ENCODE assay signal across 8 cellular contexts in the genomic region with DNA sequence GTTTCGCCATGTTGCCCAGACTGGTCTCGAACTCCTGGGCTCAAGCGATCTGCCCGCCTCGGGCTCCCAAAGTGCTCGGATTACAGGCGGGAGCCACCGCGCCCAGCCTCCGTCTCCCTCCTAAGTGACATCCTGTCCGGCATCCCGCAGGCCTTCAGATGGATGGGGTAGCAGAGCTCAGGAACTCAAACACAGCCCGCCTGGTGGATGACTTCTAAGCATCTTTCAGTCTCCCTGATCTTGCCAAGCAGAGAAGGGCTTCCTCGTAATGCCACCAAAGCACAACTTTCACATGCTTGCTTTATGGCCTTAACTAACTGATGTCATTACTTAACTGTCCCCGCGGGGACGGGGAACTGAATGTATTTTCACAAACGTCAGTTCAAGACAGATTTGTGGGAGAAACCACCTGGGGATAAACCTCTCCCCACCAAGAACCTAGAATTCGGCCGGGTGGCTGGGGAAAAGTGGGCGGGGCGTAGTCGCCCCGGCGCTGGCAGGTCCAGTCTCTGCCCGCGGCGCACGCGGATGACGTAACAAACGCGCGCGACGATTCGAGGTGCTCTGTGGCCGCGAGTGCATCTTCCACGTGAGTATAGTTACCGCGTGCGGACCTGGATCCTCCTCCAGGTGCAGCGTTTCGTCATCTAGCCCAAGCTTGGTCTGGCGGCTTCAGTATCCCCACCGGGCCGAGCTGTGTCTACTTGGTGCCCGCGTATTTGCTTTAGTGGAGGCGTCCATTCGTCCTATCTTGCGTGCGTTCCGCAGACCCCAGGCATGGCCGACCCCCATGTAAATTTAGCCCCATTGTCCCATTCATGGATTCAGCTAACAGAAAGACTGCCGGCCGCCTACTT. TPM values are rescaled to one million over a fixed set of nuclear protein-coding genes. Genes with fewer than 3 reads are reported as not detected.
DNase-seq lines count a peak whose midpoint lies in the region; ATAC-seq and TF ChIP-seq lines count a peak whose summit lies in the region.

Gene PFAS (plus strand): TSS at position 539 of the 857 bp plus-strand sequence. CDS start 4,649 bp downstream, outside the sequence.

- in situ Hi-C loops in Caki2 (cut with HindIII; ENCODE audit: low pct_unique_long_range_greater_than_20kb, low sequenced_read_pairs), result no loop called here

- no peaks in the 10 kb centered on the region for H3K9me2 ChIP-seq in PC-9 (ENCODE audit: insufficient read depth)

- POLR2A ChIA-PET in PC-9 (lab: Charles Lee; ENCODE audit: unreplicated experiment), result interaction anchor here (0.6 to 1.1 kb wide), 4 partner anchors 30 to 134 kb away, joined by 3 to 17 read pairs (median 4); no protein-coding TSS in a partner anchor

- 0% methylated on average over 58 of the region's 58 CpGs for WGBS in esophagus, 2 donors

- peak within 1 kb of the TSS; percentile 99 for H2AFZ ChIP-seq in PC-9

- peak within 1 kb of the TSS; percentile 80 for H3K4me3 ChIP-seq in Jurkat, Clone E6-1 (ENCODE audit: low read length)
- H3K4me3 ChIP-seq in PC-9 (peak within 1 kb of the TSS; percentile 99), esophagus (ENCODE audit: low read depth in 1 of 2, low read length in 2 of 2) (peak within 1 kb of the TSS; percentile 73 to 94), mucosa of stomach (ENCODE audit: low read length) (peak within 1 kb of the TSS; percentile 84)

- H3K4me1 ChIP-seq in PC-9 (replicated peaks; ENCODE audit: insufficient read depth) (peaks cover 8% of the 10 kb centered on the region; the same call in 1 of the 2 replicates), esophagus (ENCODE audit: control insufficient read depth in 2 of 2, insufficient read depth in 2 of 2, low read length in 1 of 2) (no peaks in the 10 kb centered on the region), mucosa of stomach (ENCODE audit: control insufficient read depth, insufficient read depth, low read length) (peaks cover 7% of the 10 kb centered on the region)

- TF ChIP-seq CTCF in PC-9 (conservative IDR thresholded peaks at IDR 0.05), result no peak

- TSS peak; percentile 13 for BruUV-seq in PC-9 (replicated peaks; lab: Mats Ljungman, UMichigan)

- intact Hi-C loops in PC-9 (cut with micrococcal nuclease; ENCODE audit: unreplicated experiment), result loop anchor here (1.0 to 2.0 kb wide), 3 partner anchors 46 to 136 kb away; partner anchors contain the start of gene SLC25A35

- H4K20me1 ChIP-seq in PC-9 (ENCODE audit: insufficient read depth), result no peaks in the 10 kb centered on the region

- no peaks in the 10 kb centered on the region for H3K9me3 Mint-ChIP-seq in activated T-cell treated with anti-CD3 and anti-CD28 coated beads, Interleukin-2, amount 50 U/mL, for 24 hours

- no peaks in the 10 kb centered on the region for H3K27me3 Mint-ChIP-seq in activated T-cell treated with anti-CD3 and anti-CD28 coated beads, Interleukin-2, amount 50 U/mL, for 24 hours

- peaks cover 52% of the 10 kb centered on the region for H3K79me2 ChIP-seq in PC-9 (ENCODE audit: low read depth)

- H3F3A ChIP-seq in PC-9 (ENCODE audit: insufficient read depth, low read depth), result peaks cover 19% of the 10 kb centered on the region

- H3K4me3 Mint-ChIP-seq in activated T-cell treated with anti-CD3 and anti-CD28 coated beads, Interleukin-2, amount 50 U/mL, for 24 hours, result peak within 1 kb of the TSS; percentile 99

- H3K27ac ChIP-seq in PC-9 (peak within 1 kb of the TSS; percentile 93), esophagus (ENCODE audit: low read depth in 2 of 2, low read length in 1 of 2) (peak within 1 kb of the TSS; percentile 95 to 100)

- H3K4me2 ChIP-seq in PC-9, result peak within 1 kb of the TSS; percentile 80

- no peaks in the 10 kb centered on the region for H3K27me3 ChIP-seq in PC-9 (ENCODE audit: insufficient read depth, low read depth)
- H3K27me3 ChIP-seq in esophagus (ENCODE audit: control insufficient read depth in 1 of 2, insufficient read depth in 2 of 2, low read length in 2 of 2), result no peaks in the 10 kb centered on the region
- no peaks in the 10 kb centered on the region for H3K27me3 ChIP-seq in mucosa of stomach (ENCODE audit: control insufficient read depth, insufficient read depth, low read length)

- peak; percentile 50 for ATAC-seq in GM21423 (IDR thresholded peaks at IDR 0.05; ENCODE audit: unreplicated experiment)

- peak; percentile 82 for DNase-seq in Caki2 (ENCODE audit: low read depth)
- peak; percentile 90 for DNase-seq in Jurkat, Clone E6-1 (ENCODE audit: low read depth, low spot score)
- peak; percentile 83 to 96 for DNase-seq in PC-9
- DNase-seq in activated T-cell treated with anti-CD3 and anti-CD28 coated beads, Interleukin-2, amount 50 U/mL, for 24 hours, result peak; percentile 98
- peak; percentile 95 for DNase-seq in stimulated activated CD8-positive, alpha-beta memory T cell treated with anti-CD3 and anti-CD28 coated beads, Interleukin-4, amount 100 ng/mL, for 4 hours (ENCODE audit: low read depth in 2 of 2, low spot score in 1 of 2)

- H3K4me1 Mint-ChIP-seq in activated T-cell treated with anti-CD3 and anti-CD28 coated beads, Interleukin-2, amount 50 U/mL, for 24 hours (ENCODE audit: low read depth), result peaks cover 40% of the 10 kb centered on the region

- H3K9me3 ChIP-seq in PC-9 (ENCODE audit: insufficient read depth, low read depth) (no peaks in the 10 kb centered on the region), esophagus (ENCODE audit: control insufficient read depth in 2 of 2, insufficient read depth in 1 of 2, low read depth in 1 of 2, low read length in 1 of 2) (no peaks in the 10 kb centered on the region), mucosa of stomach (ENCODE audit: control insufficient read depth, low read length) (no peaks in the 10 kb centered on the region)

- H3K36me3 ChIP-seq in PC-9 (ENCODE audit: low read depth) (no peaks in the 10 kb centered on the region), esophagus (ENCODE audit: control insufficient read depth in 2 of 2, insufficient read depth in 2 of 2, low read length in 1 of 2) (no peaks in the 10 kb centered on the region), mucosa of stomach (ENCODE audit: control insufficient read depth, insufficient read depth, low read length) (no peaks in the 10 kb centered on the region)

- H3K9ac ChIP-seq in mucosa of stomach (ENCODE audit: low read length), result peak within 1 kb of the TSS; percentile 99

- H3K27ac Mint-ChIP-seq in activated T-cell treated with anti-CD3 and anti-CD28 coated beads, Interleukin-2, amount 50 U/mL, for 24 hours, result peak within 1 kb of the TSS; percentile 100

- H3K36me3 Mint-ChIP-seq in activated T-cell treated with anti-CD3 and anti-CD28 coated beads, Interleukin-2, amount 50 U/mL, for 24 hours (ENCODE audit: low read depth), result peaks cover 69% of the 10 kb centered on the region

- CTCF ChIA-PET in PC-9 (lab: Charles Lee), result interaction anchor here (0.7 kb wide), 1 partner anchor 135 kb away, joined by 3 read pairs; no protein-coding TSS in a partner anchor

RNA-seq across cellular contexts. Expression of gene PFAS, which starts in this region (rescaled TPM):
- total RNA-seq in Caki2 (2014; rRNA removed; shearing (Covaris generic); ENCODE audit: low replicate concordance), result 30.2 and 38.5 TPM in 2 replicates
- 44.7 TPM for polyA plus RNA-seq in Jurkat, Clone E6-1 (2012; ENCODE audit: insufficient read depth, insufficient read length)
- 54.5 and 68.2 TPM in 2 replicates for total RNA-seq in PC-9 (2021)
- polyA plus RNA-seq in esophagus, result 10 to 100 TPM in 1 of 2 donors, 1 to 10 TPM in 1; 8.1 to 16.2 TPM

Comparison
In these comparisons a context has a peak if more than half of its experiments do, and no peak if none do; other contexts are left out.
1. Peak in every context shown above with its lines: DNase-seq, ATAC-seq, H3K4me3 ChIP-seq and H3K27ac ChIP-seq.